In genomic region chr13:110138009-110138699, GRCh38 we compare ENCODE assay signal across 8 cellular contexts.
A peak's percentile ranks its signal among the peaks of the same experiment; 100 is the strongest.
DNase-seq lines count a peak whose midpoint lies in the region; ATAC-seq and TF ChIP-seq lines count a peak whose summit lies in the region.

No MANE protein-coding gene starts in this region.

- no peaks in the 10 kb centered on the region for H3K36me3 Mint-ChIP-seq in activated CD8-positive, alpha-beta T cell treated with anti-CD3 and anti-CD28 coated beads for 36 hours (ENCODE audit: low read depth)
- no peaks in the 10 kb centered on the region for H3K36me3 Mint-ChIP-seq in effector memory CD8-positive, alpha-beta T cell (ENCODE audit: insufficient read depth)
- H3K36me3 Mint-ChIP-seq in mesothelial cell of epicardium, result peaks cover 8% of the 10 kb centered on the region

- peaks cover 8% of the 10 kb centered on the region for H3K9me3 Mint-ChIP-seq in activated CD8-positive, alpha-beta T cell treated with anti-CD3 and anti-CD28 coated beads for 36 hours
- H3K9me3 Mint-ChIP-seq in effector memory CD8-positive, alpha-beta T cell, result no peaks in the 10 kb centered on the region
- H3K9me3 Mint-ChIP-seq in mesothelial cell of epicardium, result peaks cover 13% of the 10 kb centered on the region

- TF ChIP-seq CTCF in 22Rv1 (IDR thresholded peaks at IDR 0.05), result peak; percentile 35
- TF ChIP-seq CTCF in activated CD8-positive, alpha-beta T cell treated with anti-CD3 and anti-CD28 coated beads for 36 hours (IDR thresholded peaks at IDR 0.05), result no peak
- no peak for TF ChIP-seq CTCF in mesothelial cell of epicardium (IDR thresholded peaks at IDR 0.05; ENCODE audit: unreplicated experiment)

- H3K27me3 Mint-ChIP-seq in activated CD8-positive, alpha-beta T cell treated with anti-CD3 and anti-CD28 coated beads for 36 hours, result peaks cover 42% of the 10 kb centered on the region
- H3K27me3 Mint-ChIP-seq in effector memory CD8-positive, alpha-beta T cell, result peaks cover 23 to 29% of the 10 kb centered on the region in 2 donors
- peaks cover 9% of the 10 kb centered on the region for H3K27me3 Mint-ChIP-seq in mesothelial cell of epicardium (ENCODE audit: low read depth)

- CTCF ChIA-PET in activated CD8-positive, alpha-beta T cell treated with anti-CD3 and anti-CD28 coated beads for 36 hours (lab: Charles Lee), result no interaction called here

- ATAC-seq in GM18861 (IDR thresholded peaks at IDR 0.05; ENCODE audit: unreplicated experiment) (peak; percentile 59), HG03066 (IDR thresholded peaks at IDR 0.05; ENCODE audit: low read depth, unreplicated experiment) (peak; percentile 58)
- peak; percentile 82 for ATAC-seq in activated CD8-positive, alpha-beta T cell treated with anti-CD3 and anti-CD28 coated beads for 36 hours
- ATAC-seq in effector memory CD8-positive, alpha-beta T cell (replicated peaks), result peak; percentile 50

- POLR2A ChIA-PET in activated CD8-positive, alpha-beta T cell treated with anti-CD3 and anti-CD28 coated beads for 36 hours (lab: Charles Lee), result no interaction called here

- H3K4me3 Mint-ChIP-seq in activated CD8-positive, alpha-beta T cell treated with anti-CD3 and anti-CD28 coated beads for 36 hours, result peak overlapping the region; percentile 66
- H3K4me3 Mint-ChIP-seq in effector memory CD8-positive, alpha-beta T cell, result peak overlapping the region; percentile 60 to 71
- peak overlapping the region; percentile 84 for H3K4me3 Mint-ChIP-seq in mesothelial cell of epicardium

- intact Hi-C loops in activated CD8-positive, alpha-beta T cell treated with anti-CD3 and anti-CD28 coated beads for 36 hours (cut with micrococcal nuclease), result no loop called here

- peak overlapping the region; percentile 67 for H3K27ac ChIP-seq in 22Rv1

- DNase-seq in NCI-H460 (ENCODE audit: extremely low read depth, low read depth) (peak; percentile 40), mesothelial cell of epicardium (ENCODE audit: low spot score in 2 of 2, unreplicated experiment in 2 of 2) (peak in 1 of 2 experiments; percentile 53)
- DNase-seq in activated CD8-positive, alpha-beta T cell treated with anti-CD3 and anti-CD28 coated beads for 36 hours, result peak; percentile 86
- DNase-seq in effector memory CD8-positive, alpha-beta T cell, result no peak
- peak; percentile 38 for DNase-seq in stimulated activated CD8-positive, alpha-beta memory T cell treated with anti-CD3 and anti-CD28 coated beads, Interleukin-15, amount 100 ng/mL, for 1 hour (ENCODE audit: low read depth)

- H3K27ac Mint-ChIP-seq in activated CD8-positive, alpha-beta T cell treated with anti-CD3 and anti-CD28 coated beads for 36 hours, result peak overlapping the region; percentile 73
- H3K27ac Mint-ChIP-seq in effector memory CD8-positive, alpha-beta T cell, result no peak overlapping the region
- peak overlapping the region; percentile 77 for H3K27ac Mint-ChIP-seq in mesothelial cell of epicardium

- H3K4me1 Mint-ChIP-seq in activated CD8-positive, alpha-beta T cell treated with anti-CD3 and anti-CD28 coated beads for 36 hours (ENCODE audit: low read depth), result peaks cover 10% of the 10 kb centered on the region
- H3K4me1 Mint-ChIP-seq in effector memory CD8-positive, alpha-beta T cell (ENCODE audit: low read depth in 2 of 2), result peaks cover 7% of the 10 kb centered on the region in 2 donors
- peaks cover 12% of the 10 kb centered on the region for H3K4me1 Mint-ChIP-seq in mesothelial cell of epicardium

Comparison
In these comparisons a context has a peak if more than half of its experiments do, and no peak if none do; other contexts are left out.
1. DNase-seq: peak in NCI-H460 (single experiment), activated CD8-positive, alpha-beta T cell treated with anti-CD3 and anti-CD28 coated beads for 36 hours (single experiment) and stimulated activated CD8-positive, alpha-beta memory T cell treated with anti-CD3 and anti-CD28 coated beads, Interleukin-15, amount 100 ng/mL, for 1 hour (single experiment); none in effector memory CD8-positive, alpha-beta T cell (0 of 3).
2. H3K27ac Mint-ChIP-seq: peak in activated CD8-positive, alpha-beta T cell treated with anti-CD3 and anti-CD28 coated beads for 36 hours (single experiment) and mesothelial cell of epicardium (single experiment); none in effector memory CD8-positive, alpha-beta T cell (0 of 2).
3. Peak in every context shown above with its lines, with median percentiles within 50 percentile points of each other: ATAC-seq and H3K4me3 Mint-ChIP-seq.